In the genomic region with DNA sequence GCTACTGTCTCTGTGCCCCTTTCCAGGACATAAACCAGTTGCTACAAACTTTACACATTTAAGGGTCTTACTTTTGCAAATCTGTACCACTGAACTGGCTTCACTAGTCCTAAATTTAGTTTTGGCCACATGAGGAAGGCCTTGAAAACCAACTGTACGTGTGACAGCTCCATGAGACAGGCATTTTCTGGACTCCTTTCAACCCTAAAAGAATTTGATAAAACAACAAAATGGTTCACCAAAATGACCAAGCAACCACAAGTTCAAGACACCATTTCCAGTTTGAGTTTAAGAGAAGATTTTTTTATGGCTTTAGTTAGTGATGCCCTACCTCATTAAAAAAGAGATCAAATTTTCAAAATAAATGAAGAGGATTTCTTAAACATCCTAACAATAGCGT, we compare ENCODE assay signal across 30 cellular contexts.
DNase-seq lines count a peak whose midpoint lies in the region; ATAC-seq, FAIRE-seq and TF ChIP-seq lines count a peak whose summit lies in the region.
"Had no signal": no experiment of that assay in that cellular context is flagged by ENCODE, and none has a peak within 500 bp of the region (broad histone marks: within the 10 kb centered on the region; RNA-seq: fewer than 3 reads in every experiment).

No MANE protein-coding gene starts in this region.

- no CpG with 5 or more reads among the region's 2 CpGs for WGBS in IMR-90 (ENCODE audit: extremely low coverage in 2 of 2, insufficient read length in 1 of 2), 2 experiments
- WGBS in trophoblast cell (ENCODE audit: extremely low coverage, insufficient coverage, insufficient read length), result no CpG with 5 or more reads among the region's 2 CpGs

- H3K4me3 ChIP-seq in IMR-90 (ENCODE audit: insufficient read depth, low read depth, low read length), result no peak overlapping the region
- no peak overlapping the region for H3K4me3 ChIP-seq in trophoblast cell (ENCODE audit: low read depth, low read length)
- no peak overlapping the region for H3K4me3 ChIP-seq in CD4-positive, alpha-beta memory T cell (ENCODE audit: low read length in 2 of 2)
- H3K4me3 ChIP-seq: esophagus squamous epithelium, SJSA1, smooth muscle cell had no signal

- no peaks in the 10 kb centered on the region for H3K9me1 ChIP-seq in IMR-90 (ENCODE audit: insufficient read depth, low read length)

- peaks cover 0 to 1% (median 0%) of the 10 kb centered on the region in 8 donors for H3K9me3 Mint-ChIP-seq in CD4-positive, alpha-beta memory T cell
- H3K9me3 Mint-ChIP-seq: activated T-cell treated with anti-CD3 and anti-CD28 coated beads, Interleukin-2, amount 50 U/mL, for 24 hours; dendritic cell treated with granulocyte-macrophage colony-stimulating factor and Interleukin-4, amounts not matched to agents 40 ng/mL and 50 ng/mL, for 4 days; stimulated activated effector memory CD8-positive, alpha-beta T cell treated with anti-CD3 and anti-CD28 coated beads, Interleukin-12 subunit alpha, Interleukin-12 subunit beta, amount 100 ng/mL, for 72 hours; T-cell had no signal

- in situ Hi-C loops in IMR-90 (cut with MboI; ENCODE audit: low sequenced_read_pairs), result no loop called here

- H2AK9ac ChIP-seq in IMR-90 (replicated peaks; ENCODE audit: low read depth, low read length, poor library complexity), result no peak overlapping the region

- H3K36me3 ChIP-seq in IMR-90 (ENCODE audit: control insufficient read depth, insufficient read depth, low read length) (no peaks in the 10 kb centered on the region), trophoblast cell (ENCODE audit: control insufficient read depth in 1 of 2, insufficient read depth in 2 of 2, low read length in 2 of 2) (no peaks in the 10 kb centered on the region)
- H3K36me3 ChIP-seq in CD4-positive, alpha-beta memory T cell (ENCODE audit: insufficient read depth, low read length), result no peaks in the 10 kb centered on the region
- H3K36me3 ChIP-seq: esophagus squamous epithelium, SJSA1 had no signal

- no peak overlapping the region for H3K27ac Mint-ChIP-seq in CD4-positive, alpha-beta memory T cell
- H3K27ac Mint-ChIP-seq: activated T-cell treated with anti-CD3 and anti-CD28 coated beads, Interleukin-2, amount 50 U/mL, for 24 hours; dendritic cell treated with granulocyte-macrophage colony-stimulating factor and Interleukin-4, amounts not matched to agents 40 ng/mL and 50 ng/mL, for 4 days; naive B cell; stimulated activated effector memory CD8-positive, alpha-beta T cell treated with anti-CD3 and anti-CD28 coated beads, Interleukin-12 subunit alpha, Interleukin-12 subunit beta, amount 100 ng/mL, for 72 hours; T-cell had no signal

- BruUV-seq in IMR-90 (replicated peaks; lab: Mats Ljungman, UMichigan), result no TSS peak

- no peaks in the 10 kb centered on the region for H3K4me1 Mint-ChIP-seq in CD4-positive, alpha-beta memory T cell
- H3K4me1 Mint-ChIP-seq: naive B cell; stimulated activated effector memory CD8-positive, alpha-beta T cell treated with anti-CD3 and anti-CD28 coated beads, Interleukin-12 subunit alpha, Interleukin-12 subunit beta, amount 100 ng/mL, for 72 hours; T-cell had no signal

- peaks cover 0 to 1% of the 10 kb centered on the region in 2 donors for H3K27me3 Mint-ChIP-seq in CD4-positive, alpha-beta memory T cell
- H3K27me3 Mint-ChIP-seq: dendritic cell treated with granulocyte-macrophage colony-stimulating factor and Interleukin-4, amounts not matched to agents 40 ng/mL and 50 ng/mL, for 4 days had no signal

- intact Hi-C loops in IMR-90 (cut with micrococcal nuclease), result no loop called here
- intact Hi-C loops in CD4-positive, alpha-beta memory T cell (cut with micrococcal nuclease), result no loop called here

- H3K27me3 ChIP-seq in IMR-90 (ENCODE audit: control insufficient read depth, insufficient read depth, low read length) (peaks cover 13% of the 10 kb centered on the region), trophoblast cell (ENCODE audit: insufficient read depth, low read length) (no peaks in the 10 kb centered on the region)
- no peaks in the 10 kb centered on the region for H3K27me3 ChIP-seq in CD4-positive, alpha-beta memory T cell (ENCODE audit: insufficient read depth, low read length)
- H3K27me3 ChIP-seq: esophagus squamous epithelium, SJSA1 had no signal

- no peak overlapping the region for H4K12ac ChIP-seq in trophoblast cell (ENCODE audit: low read depth, low read length)

- H3K23ac ChIP-seq in IMR-90 (ENCODE audit: low read depth, low read length) (no peak overlapping the region), trophoblast cell (ENCODE audit: low read length) (no peak overlapping the region)

- H4K5ac ChIP-seq in IMR-90 (ENCODE audit: low read depth, low read length), result no peak overlapping the region

- no peaks in the 10 kb centered on the region for H3K79me1 ChIP-seq in IMR-90 (ENCODE audit: low read depth in 1 of 2, low read length in 2 of 2)
- H3K79me1 ChIP-seq in trophoblast cell (ENCODE audit: low read length), result no peaks in the 10 kb centered on the region

- no peak overlapping the region for H3K4me3 Mint-ChIP-seq in CD4-positive, alpha-beta memory T cell
- H3K4me3 Mint-ChIP-seq: activated T-cell treated with anti-CD3 and anti-CD28 coated beads, Interleukin-2, amount 50 U/mL, for 24 hours; dendritic cell treated with granulocyte-macrophage colony-stimulating factor and Interleukin-4, amounts not matched to agents 40 ng/mL and 50 ng/mL, for 4 days; naive B cell; stimulated activated effector memory CD8-positive, alpha-beta T cell treated with anti-CD3 and anti-CD28 coated beads, Interleukin-12 subunit alpha, Interleukin-12 subunit beta, amount 100 ng/mL, for 72 hours; T-cell had no signal

- H3K79me2 ChIP-seq in trophoblast cell (ENCODE audit: control insufficient read depth, insufficient read depth, low read length, poor library complexity), result no peaks in the 10 kb centered on the region

- no peak for ATAC-seq in IMR-90 (ENCODE audit: low read depth)
- ATAC-seq: left colon; stimulated activated effector memory CD8-positive, alpha-beta T cell treated with anti-CD3 and anti-CD28 coated beads, Interleukin-12 subunit alpha, Interleukin-12 subunit beta, amount 100 ng/mL, for 72 hours; T-cell had no signal

- no peaks in the 10 kb centered on the region for H4K20me1 ChIP-seq in IMR-90 (ENCODE audit: insufficient read depth, low read length)

- H3K4me2 ChIP-seq in IMR-90 (ENCODE audit: low read depth, low read length) (no peak overlapping the region), trophoblast cell (ENCODE audit: low read length) (no peak overlapping the region)
- H3K4me2 ChIP-seq: KMS-11, smooth muscle cell had no signal

- H3K4ac ChIP-seq in IMR-90 (ENCODE audit: low read depth, low read length) (no peak overlapping the region), trophoblast cell (ENCODE audit: low read depth, low read length) (no peak overlapping the region)

- TF ChIP-seq RAD21 in IMR-90 (IDR thresholded peaks at IDR 0.05; ENCODE audit: low read length), result no peak

- H2BK120ac ChIP-seq in IMR-90 (ENCODE audit: low read depth, low read length), result no peak overlapping the region
- no peak overlapping the region for H2BK120ac ChIP-seq in trophoblast cell (ENCODE audit: insufficient read depth, low read length, poor library complexity)

- peak; percentile 28 for FAIRE-seq in colon (lab: Jason Lieb, UNC)
- FAIRE-seq: bronchial epithelial cell, D721Med, H1 had no signal

- no peak overlapping the region for H3K56ac ChIP-seq in IMR-90 (ENCODE audit: extremely low read depth, insufficient read depth, low read length)

- H2AK5ac ChIP-seq in IMR-90 (ENCODE audit: low read depth, low read length) (no peak overlapping the region), trophoblast cell (ENCODE audit: low read length) (no peak overlapping the region)

- DNase-seq in AG20443 (ENCODE audit: low spot score) (peak; percentile 44), IMR-90 (peak; percentile 28), myocyte (ENCODE audit: low read depth) (peak; percentile 45), trophoblast cell (no peak)
- no peak for DNase-seq in activated CD4-positive, alpha-beta T cell treated with anti-CD3 and anti-CD28 coated beads, Interleukin-2, amount 50 U/mL, for 1 hour
- DNase-seq in stimulated activated CD4-positive, alpha-beta T cell treated with anti-CD3 and anti-CD28 coated beads, Interleukin-2, amount 100 ng/mL, for 24 hours, result no peak
- no peak for DNase-seq in CD4-positive, alpha-beta memory T cell
- DNase-seq: ACHN; activated gamma-delta T cell treated with Interleukin-2 at 50 U/mL for 16 hours; activated T-cell treated with anti-CD3 and anti-CD28 coated beads, Interleukin-2, amount 50 U/mL, for 24 hours; esophagus squamous epithelium; head of caudate nucleus; left colon; mesendoderm; naive B cell; NCI-H1694 treated with DMSO at 0.1 percent for 48 hours; NCI-H2171 treated with DMSO at 0.1 percent for 48 hours; NCI-H526; nucleus accumbens; stimulated activated CD4-positive, alpha-beta T cell treated with anti-CD3 and anti-CD28 coated beads, Interleukin-2, amount 100 ng/mL, for 48 hours; T-cell had no signal

- H4K91ac ChIP-seq in IMR-90 (ENCODE audit: insufficient read depth, low read depth, low read length) (no peak overlapping the region), trophoblast cell (ENCODE audit: low read depth, low read length) (no peak overlapping the region)

- H3K36me3 Mint-ChIP-seq in CD4-positive, alpha-beta memory T cell, result no peaks in the 10 kb centered on the region
- H3K36me3 Mint-ChIP-seq: naive B cell; stimulated activated effector memory CD8-positive, alpha-beta T cell treated with anti-CD3 and anti-CD28 coated beads, Interleukin-12 subunit alpha, Interleukin-12 subunit beta, amount 100 ng/mL, for 72 hours; T-cell had no signal

- no peak overlapping the region for H3K18ac ChIP-seq in IMR-90 (ENCODE audit: low read depth, low read length)
- H3K18ac ChIP-seq in trophoblast cell (ENCODE audit: low read length), result no peak overlapping the region

- no peaks in the 10 kb centered on the region for H3K4me1 ChIP-seq in IMR-90 (ENCODE audit: control insufficient read depth, insufficient read depth, low read length)
- peaks cover 2 to 3% of the 10 kb centered on the region in 2 experiments for H3K4me1 ChIP-seq in trophoblast cell (ENCODE audit: control insufficient read depth in 1 of 2, insufficient read depth in 2 of 2, low read length in 2 of 2)
- H3K4me1 ChIP-seq in CD4-positive, alpha-beta memory T cell (ENCODE audit: insufficient read depth, low read length), result no peaks in the 10 kb centered on the region
- H3K4me1 ChIP-seq: SJSA1 had no signal

- no peak overlapping the region for H3K9ac ChIP-seq in IMR-90 (ENCODE audit: low read depth, low read length)
- no peak overlapping the region for H3K9ac ChIP-seq in trophoblast cell (ENCODE audit: low read length)
- H3K9ac ChIP-seq: KMS-11 had no signal

- no peak overlapping the region for H2BK5ac ChIP-seq in IMR-90 (ENCODE audit: low read depth, low read length, poor library complexity, severe bottlenecking)
- H2BK5ac ChIP-seq in trophoblast cell (ENCODE audit: low read depth, low read length, poor library complexity), result no peak overlapping the region

- no peak for TF ChIP-seq CTCF in IMR-90 (conservative IDR thresholded peaks at IDR 0.05; ENCODE audit: low read depth, low read length)

- H3K14ac ChIP-seq in IMR-90 (replicated peaks; ENCODE audit: low read depth, low read length) (no peak overlapping the region), trophoblast cell (ENCODE audit: low read length) (no peak overlapping the region)

- dilution Hi-C loops in IMR-90 (cut with HindIII; ENCODE audit: low sequenced_read_pairs, unreplicated experiment), result no loop called here

- H2BK20ac ChIP-seq in IMR-90 (ENCODE audit: low read depth, low read length), result no peak overlapping the region

- H2AFZ ChIP-seq in IMR-90 (replicated peaks; ENCODE audit: low read length, poor library complexity), result no peak overlapping the region
- H2AFZ ChIP-seq in trophoblast cell (ENCODE audit: insufficient read depth, low read length, poor library complexity), result no peak overlapping the region

- H3K27ac ChIP-seq in IMR-90 (ENCODE audit: insufficient read depth, low read length), result no peak overlapping the region
- no peak overlapping the region for H3K27ac ChIP-seq in trophoblast cell (ENCODE audit: low read depth, low read length)
- H3K27ac ChIP-seq in CD4-positive, alpha-beta memory T cell (ENCODE audit: low read depth, low read length), result no peak overlapping the region
- H3K27ac ChIP-seq: esophagus squamous epithelium, KMS-11, SJSA1 had no signal

- H3K9me3 ChIP-seq in IMR-90 (ENCODE audit: control insufficient read depth, insufficient read depth, low read length) (no peaks in the 10 kb centered on the region), trophoblast cell (ENCODE audit: insufficient read depth, low read depth, low read length) (no peaks in the 10 kb centered on the region)
- H3K9me3 ChIP-seq in CD4-positive, alpha-beta memory T cell (ENCODE audit: control insufficient read depth in 1 of 2, low read length in 2 of 2), result no peaks in the 10 kb centered on the region
- H3K9me3 ChIP-seq: esophagus squamous epithelium, SJSA1 had no signal

- H4K8ac ChIP-seq in IMR-90 (ENCODE audit: low read depth in 2 of 2, low read length in 2 of 2) (no peak overlapping the region), trophoblast cell (ENCODE audit: low read depth, low read length) (no peak overlapping the region)

- CTCF ChIA-PET in IMR-90 (lab: Yijun Ruan, JAX), result interaction anchor here (0.6 kb wide), 1 partner anchor 1249 kb away, joined by 3 read pairs; no protein-coding TSS in a partner anchor
- CTCF ChIA-PET in CD4-positive, alpha-beta memory T cell (lab: Charles Lee; ENCODE audit: partially characterized antibody), result no interaction called here

- POLR2A ChIA-PET in IMR-90 (lab: Charles Lee; ENCODE audit: unreplicated experiment), result no interaction called here
- POLR2A ChIA-PET in CD4-positive, alpha-beta memory T cell (lab: Charles Lee; ENCODE audit: partially characterized antibody), result no interaction called here

- H2BK12ac ChIP-seq in trophoblast cell (ENCODE audit: low read length), result no peak overlapping the region

- no peak overlapping the region for H2BK15ac ChIP-seq in IMR-90 (ENCODE audit: low read depth, low read length)

- TF ChIP-seq POLR2A in IMR-90 (IDR thresholded peaks at IDR 0.05; ENCODE audit: low read depth, low read length), result no peak

Comparison
In these comparisons a context has a peak if more than half of its experiments do, and no peak if none do; other contexts are left out.
1. DNase-seq: peak in AG20443 (single experiment), IMR-90 (single experiment) and myocyte (single experiment); none in trophoblast cell (0 of 2), activated CD4-positive, alpha-beta T cell treated with anti-CD3 and anti-CD28 coated beads, Interleukin-2, amount 50 U/mL, for 1 hour (single experiment), stimulated activated CD4-positive, alpha-beta T cell treated with anti-CD3 and anti-CD28 coated beads, Interleukin-2, amount 100 ng/mL, for 24 hours (0 of 2) and CD4-positive, alpha-beta memory T cell (0 of 5).